9 cellular contexts compared by ENCODE assay signal in the genomic region with DNA sequence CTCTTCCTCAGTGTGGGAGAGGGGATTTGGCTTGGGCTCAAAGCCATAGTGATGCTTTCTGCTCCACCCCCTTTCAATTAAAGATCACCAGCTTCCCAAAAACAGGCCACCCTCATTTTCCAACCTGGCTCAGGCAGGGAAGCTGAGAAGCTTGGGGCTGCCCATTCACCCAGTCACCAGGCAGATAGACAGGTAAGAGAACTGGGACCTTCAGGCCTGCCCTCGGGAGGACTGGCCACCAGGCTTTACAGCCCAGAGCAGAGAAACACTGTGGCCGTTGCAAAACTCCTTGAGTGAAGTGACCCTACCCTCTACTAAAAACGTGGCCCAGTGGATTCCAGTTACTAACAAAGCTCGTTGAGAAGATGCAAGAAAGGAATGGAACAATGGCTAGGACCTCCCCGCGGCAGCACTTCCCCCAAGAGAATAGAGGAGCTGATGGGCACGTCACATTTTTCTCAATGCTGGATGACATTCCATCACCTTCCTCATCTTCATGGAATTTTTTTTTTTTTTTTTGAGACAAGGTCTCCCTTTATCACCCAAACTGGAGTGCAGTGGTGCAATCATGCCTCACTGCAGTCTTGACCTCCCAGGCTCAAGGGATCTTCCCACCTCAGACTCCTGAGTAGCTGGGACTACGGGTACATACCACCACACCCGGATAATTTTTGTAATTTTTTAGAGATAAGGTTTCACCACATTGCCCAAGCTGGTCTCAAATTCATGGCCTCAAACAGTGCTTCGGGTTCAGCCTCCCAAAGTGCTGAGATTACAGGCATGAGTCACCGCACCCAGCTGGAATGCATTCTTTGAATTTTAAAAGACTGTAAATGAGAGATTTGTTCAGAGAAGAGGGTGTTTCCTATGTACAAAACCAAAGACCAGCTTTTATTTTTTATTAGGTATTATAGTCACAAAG. TPM values are rescaled to one million over a fixed set of nuclear protein-coding genes. Genes with fewer than 3 reads are reported as not detected.
DNase-seq lines count a peak whose midpoint lies in the region; ATAC-seq and TF ChIP-seq lines count a peak whose summit lies in the region.
"Had no signal": no experiment of that assay in that cellular context is flagged by ENCODE, and none has a peak within 500 bp of the region (broad histone marks: within the 10 kb centered on the region; RNA-seq: fewer than 3 reads in every experiment).

No MANE protein-coding gene starts in this region.

- H3K4me3 ChIP-seq in AG10803 (ENCODE audit: low read length) (no peak overlapping the region), lower lobe of right lung (no peak overlapping the region)
- no peak overlapping the region for H3K4me3 ChIP-seq in Jurkat, Clone E6-1 (ENCODE audit: low read length)

- peaks cover 54% of the 10 kb centered on the region for H3K4me1 Mint-ChIP-seq in brain

- TF ChIP-seq CTCF in AG10803 (conservative IDR thresholded peaks at IDR 0.05; ENCODE audit: low read length) (no peak), brain (conservative IDR thresholded peaks at IDR 0.05) (no peak), lower lobe of right lung (IDR thresholded peaks at IDR 0.05) (no peak)

- H3K27ac Mint-ChIP-seq in brain: peak overlapping the region in 4 of 5 experiments; percentile 14 to 89 (median 76)
- H3K27ac Mint-ChIP-seq: T-helper 1 cell treated with Interleukin-12 subunit alpha and Interleukin-12 subunit beta and Interleukin-4 antibody, amounts not matched to agents 30 μg/mL and 1 μg/mL, for 36 hours had no signal

- peak; percentile 98 for DNase-seq in AG10803 (ENCODE audit: low read depth)
- DNase-seq in Jurkat, Clone E6-1 (ENCODE audit: low read depth, low spot score): peak; percentile 88
- no peak for DNase-seq in lower lobe of right lung
- no peak for DNase-seq in NCI-H526 (lab: John Stamatoyannopoulos, UW)
- DNase-seq in activated T-cell treated with anti-CD3 and anti-CD28 coated beads for 4 hours: no peak
- no peak for DNase-seq in effector CD4-positive, alpha-beta T cell

- no peaks in the 10 kb centered on the region for H3K36me3 Mint-ChIP-seq in brain

- intact Hi-C loops in lower lobe of right lung (cut with DNase I): no loop called here

- ATAC-seq in lower lobe of right lung (peak; percentile 79 to 83), HG03175 (IDR thresholded peaks at IDR 0.05; ENCODE audit: unreplicated experiment) (no peak)

- no peaks in the 10 kb centered on the region for H3K36me3 ChIP-seq in lower lobe of right lung

- peak overlapping the region; percentile 46 for H3K27ac ChIP-seq in lower lobe of right lung

- H3K9me3 Mint-ChIP-seq in brain: peaks cover 0 to 9% (median 0%) of the 10 kb centered on the region in 5 experiments
- H3K9me3 Mint-ChIP-seq: T-helper 1 cell treated with Interleukin-12 subunit alpha and Interleukin-12 subunit beta and Interleukin-4 antibody, amounts not matched to agents 30 μg/mL and 1 μg/mL, for 36 hours had no signal

- no peak overlapping the region for H3K4me3 Mint-ChIP-seq in brain
- H3K4me3 Mint-ChIP-seq: T-helper 1 cell treated with Interleukin-12 subunit alpha and Interleukin-12 subunit beta and Interleukin-4 antibody, amounts not matched to agents 30 μg/mL and 1 μg/mL, for 36 hours had no signal

- H3K4me1 ChIP-seq in lower lobe of right lung: peaks cover 23% of the 10 kb centered on the region

- H3K27me3 ChIP-seq in lower lobe of right lung (ENCODE audit: low read depth): no peaks in the 10 kb centered on the region

- H3K9me3 ChIP-seq in lower lobe of right lung: no peaks in the 10 kb centered on the region

- H3K27me3 Mint-ChIP-seq in brain: peaks cover 2% of the 10 kb centered on the region

RNA-seq across cellular contexts. Expression of a gene that starts 37.9 kb away (rescaled TPM):
- polyA plus RNA-seq in Jurkat, Clone E6-1 (2012; ENCODE audit: insufficient read depth, insufficient read length): not detected
- polyA plus RNA-seq in brain (ENCODE audit: insufficient read depth, low read depth, low replicate concordance): 0.63 TPM
- total RNA-seq in lower lobe of right lung: 1.0 TPM

Comparison
In these comparisons a context has a peak if more than half of its experiments do, and no peak if none do; other contexts are left out.
1. DNase-seq: peak in AG10803 (single experiment) and Jurkat, Clone E6-1 (single experiment); none in lower lobe of right lung (single experiment), NCI-H526 (0 of 2), activated T-cell treated with anti-CD3 and anti-CD28 coated beads for 4 hours (single experiment) and effector CD4-positive, alpha-beta T cell (single experiment).